7 cellular contexts compared by ENCODE assay signal in genomic region chr14:77804592-77804991, GRCh38. TPM values are rescaled to one million over a fixed set of nuclear protein-coding genes. Genes with fewer than 3 reads are reported as not detected.
A peak's percentile ranks its signal among the peaks of the same experiment; 100 is the strongest.
DNase-seq lines count a peak whose midpoint lies in the region; ATAC-seq and TF ChIP-seq lines count a peak whose summit lies in the region.

No MANE protein-coding gene starts in this region.

- no peak overlapping the region for H3K4me3 ChIP-seq in right lobe of liver

- DNase-seq in GM03348 (ENCODE audit: low spot score) (peak; percentile 19), HuH-7 (ENCODE audit: low spot score) (peak; percentile 50), right lobe of liver (no peak), inferior parietal cortex (ENCODE audit: extremely low spot score) (no peak), SW 1271 (lab: John Stamatoyannopoulos, UW) (no peak)
- peak; percentile 48 to 61 for DNase-seq in activated CD4-positive, alpha-beta T cell treated with anti-CD3 and anti-CD28 coated beads, Interleukin-2, amount 50 U/mL, for 48 hours

- H3K27me3 ChIP-seq in right lobe of liver: no peaks in the 10 kb centered on the region

- peak in 3 of 4 donors; percentile 8 to 32 (median 12) for TF ChIP-seq CTCF in right lobe of liver (IDR thresholded peaks at IDR 0.05)

- WGBS in right lobe of liver (ENCODE audit: insufficient coverage, low coverage, low lambda C conversion rate, missing lambda C conversion rate): 71% methylated on average over 6 of the region's 6 CpGs

- H3K9me3 ChIP-seq in right lobe of liver: no peaks in the 10 kb centered on the region

- TF ChIP-seq POLR2A in right lobe of liver (IDR thresholded peaks at IDR 0.05): no peak

- intact Hi-C loops in right lobe of liver (cut with DNase I): no loop called here

- ATAC-seq in right lobe of liver (no peak), HG03565 (IDR thresholded peaks at IDR 0.05; ENCODE audit: unreplicated experiment) (no peak)

- no peaks in the 10 kb centered on the region for H3K4me1 ChIP-seq in right lobe of liver

- no peak overlapping the region for H3K27ac ChIP-seq in right lobe of liver

- no peaks in the 10 kb centered on the region for H3K36me3 ChIP-seq in right lobe of liver

RNA-seq across cellular contexts. Expression of gene ADCK1, which starts 4.7 kb away (rescaled TPM):
- 1 to 10 TPM; 3.7 to 6.0 (median 5.1) TPM for total RNA-seq in right lobe of liver

RNA-seq across cellular contexts. Expression of gene SNW1, which starts 43.6 kb away (rescaled TPM):
- 10 to 100 TPM; 16.2 to 27.9 (median 22.1) TPM for total RNA-seq in right lobe of liver

Comparison
In these comparisons a context has a peak if more than half of its experiments do, and no peak if none do; other contexts are left out.
1. DNase-seq: peak in GM03348 (single experiment), HuH-7 (single experiment) and activated CD4-positive, alpha-beta T cell treated with anti-CD3 and anti-CD28 coated beads, Interleukin-2, amount 50 U/mL, for 48 hours (2 of 2); none in right lobe of liver (0 of 3), inferior parietal cortex (single experiment) and SW 1271 (0 of 2).